Comparison of ENCODE assay signal across 9 cellular contexts in the genomic region with DNA sequence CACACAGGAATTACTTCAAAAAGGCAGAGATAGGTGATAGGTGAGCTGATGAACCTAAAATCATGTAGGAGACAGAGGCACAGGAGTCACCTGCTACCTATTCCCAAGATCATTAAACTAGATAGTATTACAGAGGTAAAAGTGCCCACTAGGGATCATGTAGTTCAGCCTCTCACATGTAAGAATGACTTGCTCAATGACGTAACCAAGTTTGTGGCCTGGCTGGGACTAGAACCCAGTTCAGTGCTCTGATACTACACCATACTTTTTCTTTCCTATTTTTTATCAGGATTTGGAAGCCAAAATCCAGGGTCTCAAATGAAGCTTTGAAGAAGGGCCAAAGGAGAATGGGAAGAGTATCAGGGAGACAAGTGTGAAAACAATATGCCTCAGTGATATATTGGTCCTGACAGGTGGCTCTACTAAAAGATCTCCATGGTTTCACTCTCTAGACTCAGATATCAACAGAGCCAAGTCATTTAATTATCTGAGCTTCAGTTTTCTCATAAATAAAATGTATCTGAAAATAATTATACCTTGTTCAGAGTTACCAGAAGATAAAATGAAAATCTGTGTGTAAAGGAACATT.
DNase-seq lines count a peak whose midpoint lies in the region; ATAC-seq, FAIRE-seq and TF ChIP-seq lines count a peak whose summit lies in the region.
"Had no signal": no experiment of that assay in that cellular context is flagged by ENCODE, and none has a peak within 500 bp of the region (broad histone marks: within the 10 kb centered on the region; RNA-seq: fewer than 3 reads in every experiment).

No MANE protein-coding gene starts in this region.

- H3K27ac ChIP-seq in kidney (ENCODE audit: low read depth in 2 of 2, low read length in 2 of 2) = peak overlapping the region; percentile 73 to 84
- H3K27ac ChIP-seq in stomach smooth muscle (ENCODE audit: low read length) = peak overlapping the region; percentile 94
- H3K27ac ChIP-seq in CD4-positive, alpha-beta T cell (ENCODE audit: low read depth, low read length) = no peak overlapping the region

- H3K36me3 ChIP-seq in kidney (ENCODE audit: control insufficient read depth in 1 of 2, insufficient read depth in 2 of 2, low read length in 2 of 2) (peaks cover 7 to 10% of the 10 kb centered on the region in 2 donors), stomach smooth muscle (ENCODE audit: control insufficient read depth in 2 of 2, insufficient read depth in 2 of 2, low read length in 2 of 2) (peaks cover 0 to 3% of the 10 kb centered on the region in 2 donors)

- H3K36me3 Mint-ChIP-seq in MCF 10A (ENCODE audit: insufficient read depth, unreplicated experiment) = peaks cover 10% of the 10 kb centered on the region
- H3K36me3 Mint-ChIP-seq in CD4-positive, alpha-beta T cell (ENCODE audit: low read depth) = peaks cover 45% of the 10 kb centered on the region
- no peaks in the 10 kb centered on the region for H3K36me3 Mint-ChIP-seq in activated CD4-positive, alpha-beta T cell treated with anti-CD3 and anti-CD28 coated beads, Interleukin-2, amount 10 ng/mL, durations not matched to agents 24 days and 14 days (ENCODE audit: low read depth)

- H3K9ac ChIP-seq in kidney (ENCODE audit: low read length in 2 of 2) (peak overlapping the region in 1 of 2 donors; percentile 15), stomach smooth muscle (ENCODE audit: low read length in 2 of 2) (peak overlapping the region; percentile 53 to 62)

- TF ChIP-seq CTCF in MCF 10A (IDR thresholded peaks at IDR 0.05; ENCODE audit: unreplicated experiment) = no peak
- no peak for TF ChIP-seq CTCF in kidney (IDR thresholded peaks at IDR 0.05; ENCODE audit: borderline replicate concordance, extremely low read depth, insufficient read depth)
- no peak for TF ChIP-seq CTCF in CD4-positive, alpha-beta T cell (IDR thresholded peaks at IDR 0.05)

- POLR2A ChIA-PET in MCF 10A (lab: Yijun Ruan, JAX) = interaction anchor here (0.9 to 3.3 kb wide), 11 partner anchors 11 to 416 kb away, joined by 3 to 23 read pairs (median 4); no protein-coding TSS in a partner anchor
- POLR2A ChIA-PET in CD4-positive, alpha-beta T cell (lab: Charles Lee) = no interaction called here

- H3K4me1 ChIP-seq in kidney (ENCODE audit: control insufficient read depth in 1 of 2, insufficient read depth in 1 of 2, low read depth in 1 of 2, low read length in 2 of 2) (peaks cover 5 to 6% of the 10 kb centered on the region in 2 donors), stomach smooth muscle (ENCODE audit: control insufficient read depth, insufficient read depth, low read length) (peaks cover 21% of the 10 kb centered on the region)

- no peak for ATAC-seq in CD4-positive, alpha-beta T cell (ENCODE audit: poor library complexity)
- ATAC-seq in HG02973 (IDR thresholded peaks at IDR 0.05; ENCODE audit: unreplicated experiment) = no peak

- peak; percentile 17 for DNase-seq in HT1080 (ENCODE audit: low read depth)
- peak; percentile 41 for DNase-seq in MCF 10A (ENCODE audit: unreplicated experiment)
- no peak for DNase-seq in kidney
- no peak for DNase-seq in NCI-H128 (lab: John Stamatoyannopoulos, UW; ENCODE audit: unreplicated experiment)
- DNase-seq in CD4-positive, alpha-beta T cell = no peak
- no peak for DNase-seq in activated CD4-positive, alpha-beta T cell treated with anti-CD3 and anti-CD28 coated beads, Interleukin-2, amount 10 ng/mL, durations not matched to agents 24 days and 14 days
- DNase-seq: activated CD8-positive, alpha-beta memory T cell treated with anti-CD3 and anti-CD28 coated beads for 24 hours had no signal

- H3K27me3 Mint-ChIP-seq in MCF 10A (ENCODE audit: insufficient read depth, unreplicated experiment) = no peaks in the 10 kb centered on the region
- H3K27me3 Mint-ChIP-seq in CD4-positive, alpha-beta T cell = no peaks in the 10 kb centered on the region
- H3K27me3 Mint-ChIP-seq in activated CD4-positive, alpha-beta T cell treated with anti-CD3 and anti-CD28 coated beads, Interleukin-2, amount 10 ng/mL, durations not matched to agents 24 days and 14 days = no peaks in the 10 kb centered on the region

- peak overlapping the region; percentile 76 for H3K27ac Mint-ChIP-seq in MCF 10A (ENCODE audit: low read depth, unreplicated experiment)
- no peak overlapping the region for H3K27ac Mint-ChIP-seq in CD4-positive, alpha-beta T cell
- no peak overlapping the region for H3K27ac Mint-ChIP-seq in activated CD4-positive, alpha-beta T cell treated with anti-CD3 and anti-CD28 coated beads, Interleukin-2, amount 10 ng/mL, durations not matched to agents 24 days and 14 days

- intact Hi-C loops in MCF 10A (cut with micrococcal nuclease) (loop anchor here (2.0 kb wide), 2 partner anchors 64 to 132 kb away; no protein-coding TSS in a partner anchor), kidney (cut with DNase I) (no loop called here)
- intact Hi-C loops in CD4-positive, alpha-beta T cell (cut with DNase I, micrococcal nuclease) = no loop called here
- intact Hi-C loops in activated CD4-positive, alpha-beta T cell treated with anti-CD3 and anti-CD28 coated beads, Interleukin-2, amount 10 ng/mL, durations not matched to agents 24 days and 14 days (cut with micrococcal nuclease) = no loop called here

- CTCF ChIA-PET in MCF 10A (lab: Yijun Ruan, JAX) = interaction anchor here (1.1 to 1.7 kb wide), 3 partner anchors 15 to 105 kb away, joined by 3 to 6 read pairs (median 4); no protein-coding TSS in a partner anchor
- CTCF ChIA-PET in CD4-positive, alpha-beta T cell (lab: Charles Lee) = interaction anchor here (0.6 kb wide), 1 partner anchor 53 kb away, joined by 3 read pairs; no protein-coding TSS in a partner anchor

- FAIRE-seq in kidney (lab: Jason Lieb, UNC) = no peak

- H3K9me3 ChIP-seq in kidney (ENCODE audit: control insufficient read depth in 1 of 2, low read length in 2 of 2) (no peaks in the 10 kb centered on the region), stomach smooth muscle (ENCODE audit: control insufficient read depth in 2 of 2, low read length in 2 of 2) (no peaks in the 10 kb centered on the region)
- no peaks in the 10 kb centered on the region for H3K9me3 ChIP-seq in CD4-positive, alpha-beta T cell (ENCODE audit: control insufficient read depth, low read length)

- H3K9me3 Mint-ChIP-seq in MCF 10A (ENCODE audit: unreplicated experiment) = no peaks in the 10 kb centered on the region
- H3K9me3 Mint-ChIP-seq in CD4-positive, alpha-beta T cell = no peaks in the 10 kb centered on the region
- no peaks in the 10 kb centered on the region for H3K9me3 Mint-ChIP-seq in activated CD4-positive, alpha-beta T cell treated with anti-CD3 and anti-CD28 coated beads, Interleukin-2, amount 10 ng/mL, durations not matched to agents 24 days and 14 days

- H3K4me3 ChIP-seq in kidney (ENCODE audit: low read length in 2 of 2) = no peak overlapping the region
- no peak overlapping the region for H3K4me3 ChIP-seq in stomach smooth muscle (ENCODE audit: low read length in 2 of 2)

- H3K4me1 Mint-ChIP-seq in MCF 10A (ENCODE audit: insufficient read depth, unreplicated experiment) = peaks cover 36% of the 10 kb centered on the region
- no peaks in the 10 kb centered on the region for H3K4me1 Mint-ChIP-seq in CD4-positive, alpha-beta T cell (ENCODE audit: low read depth)
- H3K4me1 Mint-ChIP-seq in activated CD4-positive, alpha-beta T cell treated with anti-CD3 and anti-CD28 coated beads, Interleukin-2, amount 10 ng/mL, durations not matched to agents 24 days and 14 days = no peaks in the 10 kb centered on the region

- H3K27me3 ChIP-seq in stomach smooth muscle (ENCODE audit: control insufficient read depth in 1 of 2, insufficient read depth in 2 of 2, low read length in 2 of 2) = no peaks in the 10 kb centered on the region
- H3K27me3 ChIP-seq in CD4-positive, alpha-beta T cell (ENCODE audit: control insufficient read depth, insufficient read depth, low read length) = no peaks in the 10 kb centered on the region

- TSS peak; percentile 62 for BruUV-seq in MCF 10A (replicated peaks; lab: Mats Ljungman, UMichigan)

- H3K4me3 Mint-ChIP-seq in MCF 10A (ENCODE audit: unreplicated experiment) = peak overlapping the region; percentile 57
- no peak overlapping the region for H3K4me3 Mint-ChIP-seq in CD4-positive, alpha-beta T cell
- H3K4me3 Mint-ChIP-seq in activated CD4-positive, alpha-beta T cell treated with anti-CD3 and anti-CD28 coated beads, Interleukin-2, amount 10 ng/mL, durations not matched to agents 24 days and 14 days = no peak overlapping the region

Comparison
In these comparisons a context has a peak if more than half of its experiments do, and no peak if none do; other contexts are left out.
1. DNase-seq: peak in HT1080 (single experiment) and MCF 10A (single experiment); none in kidney (single experiment), NCI-H128 (single experiment), CD4-positive, alpha-beta T cell (0 of 10) and activated CD4-positive, alpha-beta T cell treated with anti-CD3 and anti-CD28 coated beads, Interleukin-2, amount 10 ng/mL, durations not matched to agents 24 days and 14 days (single experiment).